ENCODE assay signal across 8 cellular contexts in the genomic region with DNA sequence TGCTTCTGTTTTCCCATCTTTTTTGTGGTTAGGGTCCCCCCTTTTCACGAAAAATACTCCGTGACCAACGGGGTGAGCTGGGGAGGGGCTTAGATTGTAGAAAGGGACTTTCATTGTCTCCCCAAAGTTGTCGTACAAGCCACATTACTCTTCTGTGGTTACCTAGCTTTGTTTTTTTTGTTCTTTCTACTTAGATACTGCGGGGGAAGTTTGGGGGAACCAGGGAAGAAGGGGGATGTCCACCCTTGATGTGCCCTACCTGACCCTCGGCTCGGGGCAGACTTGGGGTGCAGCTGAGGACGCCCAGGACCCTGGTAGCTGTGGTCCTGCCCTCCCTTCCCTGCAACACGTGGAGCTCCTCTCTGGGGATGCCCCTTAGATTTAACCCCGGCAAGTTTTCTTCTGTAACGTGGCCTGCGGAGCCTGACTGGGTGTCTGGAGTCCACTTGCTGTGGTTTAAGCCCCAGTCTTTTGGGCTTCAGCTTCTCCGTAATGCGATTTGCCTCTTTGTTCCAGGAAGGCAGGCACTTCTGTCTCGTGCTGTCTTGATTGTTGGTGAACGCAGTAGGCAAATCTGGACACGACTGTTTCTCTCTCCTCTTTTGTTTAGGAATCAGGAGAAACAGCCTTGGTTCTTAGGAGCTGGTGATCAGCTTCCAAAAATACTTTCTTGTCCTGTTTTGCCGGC. TPM values are rescaled to one million over a fixed set of nuclear protein-coding genes. Genes with fewer than 3 reads are reported as not detected.
DNase-seq lines count a peak whose midpoint lies in the region; ATAC-seq and TF ChIP-seq lines count a peak whose summit lies in the region.

No MANE protein-coding gene starts in this region.

- peak overlapping the region; percentile 82 for H2AFZ ChIP-seq in osteoblast (ENCODE audit: low read length)

- peak overlapping the region; percentile 83 for H3K27ac ChIP-seq in osteoblast (ENCODE audit: low read depth, low read length)

- ATAC-seq in GM21390 (IDR thresholded peaks at IDR 0.05; ENCODE audit: unreplicated experiment) (no peak), HG03196 (IDR thresholded peaks at IDR 0.05; ENCODE audit: unreplicated experiment) (no peak)

- H3K79me2 ChIP-seq in osteoblast (ENCODE audit: insufficient read depth, low read length), result peaks cover 62% of the 10 kb centered on the region

- no peaks in the 10 kb centered on the region for H3K9me3 ChIP-seq in osteoblast (ENCODE audit: low read depth, low read length)

- H3K4me3 ChIP-seq in fibroblast of villous mesenchyme (ENCODE audit: low read depth, low read length) (peak overlapping the region; percentile 86), osteoblast (ENCODE audit: insufficient read depth, low read length) (peak overlapping the region; percentile 80)

- H3K4me2 ChIP-seq in osteoblast (ENCODE audit: insufficient read depth, low read length), result peak overlapping the region; percentile 96

- no peaks in the 10 kb centered on the region for H3K27me3 ChIP-seq in osteoblast (ENCODE audit: insufficient read depth, low read length)

- peaks cover 31% of the 10 kb centered on the region for H4K20me1 ChIP-seq in osteoblast (ENCODE audit: insufficient read depth, low read length)

- TF ChIP-seq CTCF in fibroblast of villous mesenchyme (IDR thresholded peaks at IDR 0.05; ENCODE audit: insufficient read depth, low read depth, low read length) (no peak), osteoblast (IDR thresholded peaks at IDR 0.05; ENCODE audit: extremely low read depth, low read depth, low read length) (no peak)

- peaks cover 34% of the 10 kb centered on the region for H3K4me1 ChIP-seq in osteoblast (ENCODE audit: insufficient read depth, low read length)

- no peaks in the 10 kb centered on the region for H3K36me3 ChIP-seq in osteoblast (ENCODE audit: insufficient read depth, low read length)

- DNase-seq in activated T-cell treated with anti-CD3 and anti-CD28 coated beads for 24 hours (ENCODE audit: low read depth), result peak; percentile 20
- no peak for DNase-seq in activated T-cell treated with anti-CD3 and anti-CD28 coated beads for 4 hours
- DNase-seq in OCI-M1 (lab: John Stamatoyannopoulos, UW), result peak; percentile 70
- DNase-seq in activated gamma-delta T cell (lab: John Stamatoyannopoulos, UW), result peak; percentile 16
- peak; percentile 59 for DNase-seq in fibroblast of villous mesenchyme (ENCODE audit: low read depth)
- DNase-seq in osteoblast (ENCODE audit: insufficient read length, low spot score, missing footprints), result peak; percentile 94

RNA-seq across cellular contexts. Expression of gene ABCC1, which starts 0.9 kb away (rescaled TPM):
- total RNA-seq in fibroblast of villous mesenchyme (26.1 and 34.1 TPM in 2 replicates), osteoblast (33.7 and 37.7 TPM in 2 replicates)
